In genomic region chr16:15509051-15509592, GRCh38 we compare ENCODE assay signal across 14 cellular contexts.
A peak's percentile ranks its signal among the peaks of the same experiment; 100 is the strongest.
DNase-seq lines count a peak whose midpoint lies in the region; ATAC-seq and TF ChIP-seq lines count a peak whose summit lies in the region.
"Had no signal": no experiment of that assay in that cellular context is flagged by ENCODE, and none has a peak within 500 bp of the region (broad histone marks: within the 10 kb centered on the region; RNA-seq: fewer than 3 reads in every experiment).

No MANE protein-coding gene starts in this region.

- no peaks in the 10 kb centered on the region for H3K4me1 ChIP-seq in Loucy (ENCODE audit: insufficient read depth, low read length, poor library complexity, severe bottlenecking)
- no peaks in the 10 kb centered on the region for H3K4me1 ChIP-seq in naive thymus-derived CD4-positive, alpha-beta T cell (ENCODE audit: control insufficient read depth in 2 of 2, insufficient read depth in 2 of 2, low read length in 2 of 2)

- POLR2A ChIA-PET in naive thymus-derived CD4-positive, alpha-beta T cell (lab: Charles Lee): no interaction called here

- H3K27ac ChIP-seq in naive thymus-derived CD4-positive, alpha-beta T cell (ENCODE audit: low read depth, low read length): no peak overlapping the region

- TF ChIP-seq CTCF in Loucy (conservative IDR thresholded peaks at IDR 0.05; ENCODE audit: low read length): no peak

- H3K9me2 ChIP-seq in Loucy (replicated peaks; ENCODE audit: low read depth, low read length): no peaks in the 10 kb centered on the region

- peak; percentile 91 to 92 for ATAC-seq in activated naive CD4-positive, alpha-beta T cell treated with anti-CD3 and anti-CD28 coated beads, Interleukin-2, amount 50 U/mL, for 72 hours
- ATAC-seq in naive thymus-derived CD4-positive, alpha-beta T cell: peak; percentile 77
- no peak for ATAC-seq in GM21619 (IDR thresholded peaks at IDR 0.05; ENCODE audit: unreplicated experiment)

- no peaks in the 10 kb centered on the region for H3K79me2 ChIP-seq in Loucy (ENCODE audit: insufficient read depth, low read length)

- peaks cover 0 to 6% of the 10 kb centered on the region in 2 donors for H3K36me3 Mint-ChIP-seq in activated naive CD4-positive, alpha-beta T cell treated with anti-CD3 and anti-CD28 coated beads, Interleukin-2, amount 50 U/mL, for 72 hours
- H3K36me3 Mint-ChIP-seq in naive thymus-derived CD4-positive, alpha-beta T cell: no peaks in the 10 kb centered on the region
- H3K36me3 Mint-ChIP-seq: activated naive CD4-positive, alpha-beta T cell treated with anti-CD3 and anti-CD28 coated beads, Interleukin-2, amount 50 U/mL, for 24 hours; naive thymus-derived CD8-positive, alpha-beta T cell had no signal

- H2AFZ ChIP-seq in Loucy (ENCODE audit: low read length): no peak overlapping the region

- no peaks in the 10 kb centered on the region for H4K20me1 ChIP-seq in Loucy (ENCODE audit: insufficient read depth, low read length, poor library complexity, severe bottlenecking)

- no peaks in the 10 kb centered on the region for H3F3A ChIP-seq in Loucy (ENCODE audit: low read depth)

- H3K4me3 Mint-ChIP-seq in naive thymus-derived CD4-positive, alpha-beta T cell: peak overlapping the region in 1 of 10 donors; percentile 41

- peaks cover 0 to 4% (median 0%) of the 10 kb centered on the region in 5 donors for H3K27me3 Mint-ChIP-seq in naive thymus-derived CD4-positive, alpha-beta T cell
- H3K27me3 Mint-ChIP-seq: activated naive CD4-positive, alpha-beta T cell treated with anti-CD3 and anti-CD28 coated beads, Interleukin-2, amount 50 U/mL, for 24 hours had no signal

- H3K36me3 ChIP-seq in Loucy (ENCODE audit: insufficient read depth, low read length): no peaks in the 10 kb centered on the region
- H3K36me3 ChIP-seq in naive thymus-derived CD4-positive, alpha-beta T cell (ENCODE audit: control insufficient read depth in 2 of 3, insufficient read depth in 3 of 3, low read length in 3 of 3): no peaks in the 10 kb centered on the region
- H3K36me3 ChIP-seq: thoracic aorta had no signal

- peaks cover 0 to 29% (median 8%) of the 10 kb centered on the region in 7 donors for H3K4me1 Mint-ChIP-seq in naive thymus-derived CD4-positive, alpha-beta T cell

- intact Hi-C loops in naive thymus-derived CD4-positive, alpha-beta T cell (cut with micrococcal nuclease): no loop called here

- no peaks in the 10 kb centered on the region for H3K9me3 ChIP-seq in Loucy (ENCODE audit: insufficient read depth, low read depth, low read length)
- H3K9me3 ChIP-seq in naive thymus-derived CD4-positive, alpha-beta T cell (ENCODE audit: control insufficient read depth in 2 of 3, low read length in 3 of 3): no peaks in the 10 kb centered on the region
- H3K9me3 ChIP-seq: thoracic aorta had no signal

- H3K4me3 ChIP-seq in Loucy (ENCODE audit: low read length, poor library complexity, severe bottlenecking): peak overlapping the region; percentile 13
- no peak overlapping the region for H3K4me3 ChIP-seq in naive thymus-derived CD4-positive, alpha-beta T cell (ENCODE audit: low read length)
- H3K4me3 ChIP-seq: thoracic aorta had no signal

- H3K27ac Mint-ChIP-seq in activated naive CD4-positive, alpha-beta T cell treated with anti-CD3 and anti-CD28 coated beads, Interleukin-2, amount 50 U/mL, for 72 hours: peak overlapping the region; percentile 7 to 93
- peak overlapping the region in 2 of 9 donors; percentile 7 to 70 for H3K27ac Mint-ChIP-seq in naive thymus-derived CD4-positive, alpha-beta T cell
- H3K27ac Mint-ChIP-seq: activated naive CD4-positive, alpha-beta T cell treated with anti-CD3 and anti-CD28 coated beads, Interleukin-2, amount 50 U/mL, for 24 hours had no signal

- DNase-seq in EH (ENCODE audit: low read depth) (peak; percentile 47), HPDE6-E6E7 (ENCODE audit: extremely low spot score) (no peak), dermis blood vessel endothelial cell (no peak)
- no peak for DNase-seq in activated naive CD4-positive, alpha-beta T cell treated with anti-CD3 and anti-CD28 coated beads, Interleukin-2, amount 50 U/mL, for 72 hours (ENCODE audit: low spot score in 2 of 2)
- peak in 2 of 9 donors; percentile 1 for DNase-seq in naive thymus-derived CD4-positive, alpha-beta T cell
- DNase-seq: COR-L47, NCI-H1105, NCI-H748 treated with DMSO at 0.1 percent for 48 hours, SHP77 treated with DMSO at 0.1 percent for 48 hours had no signal

- H3K4me2 ChIP-seq in Loucy (ENCODE audit: low read depth, low read length, poor library complexity, severe bottlenecking): no peak overlapping the region

- no peaks in the 10 kb centered on the region for H3K27me3 ChIP-seq in Loucy (ENCODE audit: insufficient read depth, low read length, poor library complexity, severe bottlenecking)
- no peaks in the 10 kb centered on the region for H3K27me3 ChIP-seq in naive thymus-derived CD4-positive, alpha-beta T cell (ENCODE audit: control insufficient read depth in 2 of 2, insufficient read depth in 2 of 2, low read length in 2 of 2)

- CTCF ChIA-PET in naive thymus-derived CD4-positive, alpha-beta T cell (lab: Charles Lee): no interaction called here

- no peak overlapping the region for H3K9ac ChIP-seq in Loucy (ENCODE audit: low read depth, low read length, poor library complexity, severe bottlenecking)

- H3K9me3 Mint-ChIP-seq in activated naive CD4-positive, alpha-beta T cell treated with anti-CD3 and anti-CD28 coated beads, Interleukin-2, amount 50 U/mL, for 72 hours: no peaks in the 10 kb centered on the region
- H3K9me3 Mint-ChIP-seq in naive thymus-derived CD4-positive, alpha-beta T cell: peaks cover 0 to 3% (median 0%) of the 10 kb centered on the region in 11 donors
- H3K9me3 Mint-ChIP-seq: activated naive CD4-positive, alpha-beta T cell treated with anti-CD3 and anti-CD28 coated beads, Interleukin-2, amount 50 U/mL, for 24 hours; naive thymus-derived CD8-positive, alpha-beta T cell had no signal
